Comparison of ENCODE assay signal across 2 cellular contexts in genomic region chr17:49971848-49972485, GRCh38.
TF ChIP-seq lines count a peak whose summit lies in the region.

No MANE protein-coding gene starts in this region.

TF ChIP-seq in GM23338, 12 proteins besides CTCF, POLR2A, EP300 and RAD21:
- TF ChIP-seq ZNF462 (CRISPR knock-in tag; IDR thresholded peaks at IDR 0.05), result no peak
- TF ChIP-seq EZH2phosphoT487 (IDR thresholded peaks at IDR 0.05; ENCODE audit: unreplicated experiment), result peak; percentile 49
- no peak for TF ChIP-seq NANOG (IDR thresholded peaks at IDR 0.05; ENCODE audit: borderline replicate concordance)
- TF ChIP-seq EZH2 (IDR thresholded peaks at IDR 0.05; ENCODE audit: low read depth, unreplicated experiment), result peak; percentile 49
TF ChIP-seq in GM23338: peak in this region for 2.

TF ChIP-seq in K562, 482 proteins besides CTCF, POLR2A, EP300 and RAD21:
- TF ChIP-seq CGGBP1 (CRISPR knock-in tag; IDR thresholded peaks at IDR 0.05) (no peak), ZBTB7A (IDR thresholded peaks at IDR 0.05; ENCODE audit: borderline replicate concordance, control insufficient read depth, low read depth, low read length) (0 out of 2 replicates have a peak, but pooled peaks have one; percentile 9), CBFA2T3 (IDR thresholded peaks at IDR 0.05) (0 out of 2 replicates have a peak, but pooled peaks have one; percentile 17), BHLHE40 (IDR thresholded peaks at IDR 0.05; ENCODE audit: low read length) (peak; percentile 75), ESRRB (CRISPR knock-in tag; IDR thresholded peaks at IDR 0.05; ENCODE audit: borderline replicate concordance) (no peak), POLR2B (IDR thresholded peaks at IDR 0.05; ENCODE audit: low read depth, partially characterized antibody) (no peak), MEF2A (IDR thresholded peaks at IDR 0.05; ENCODE audit: control insufficient read depth, low read depth, low read length) (no peak), GABPB1 (CRISPR knock-in tag; IDR thresholded peaks at IDR 0.05) (no peak), ZNF354B (CRISPR knock-in tag; IDR thresholded peaks at IDR 0.05) (no peak), MAZ (CRISPR knock-in tag; conservative IDR thresholded peaks at IDR 0.05 in 1 of 2, IDR thresholded peaks at IDR 0.05 in 1 of 2) (0 out of 4 replicates have a peak, but pooled peaks of 1 of the 2 experiments have one; percentile 39), ZNF444 (CRISPR knock-in tag; IDR thresholded peaks at IDR 0.05) (no peak), ZNF561 (CRISPR knock-in tag; conservative IDR thresholded peaks at IDR 0.05) (no peak), CREM (IDR thresholded peaks at IDR 0.05; ENCODE audit: low read depth) (peak; percentile 49), TFAP4 (CRISPR knock-in tag; IDR thresholded peaks at IDR 0.05; ENCODE audit: borderline replicate concordance) (peak; percentile 90), ZFP30 (CRISPR knock-in tag; IDR thresholded peaks at IDR 0.05; ENCODE audit: borderline replicate concordance) (no peak), PRPF4 (IDR thresholded peaks at IDR 0.05; ENCODE audit: insufficient read depth, low read depth, low read length, poor library complexity, severe bottlenecking) (no peak), CHD1 (IDR thresholded peaks at IDR 0.05; ENCODE audit: low read length) (no peak), EGR1 (conservative IDR thresholded peaks at IDR 0.05) (peak; percentile 74), JUN (IDR thresholded peaks at IDR 0.05; ENCODE audit: borderline replicate concordance, low read depth, low read length) (no peak), JUN (CRISPR knock-in tag; IDR thresholded peaks at IDR 0.05; ENCODE audit: borderline replicate concordance) (no peak), RUNX1 (IDR thresholded peaks at IDR 0.05; ENCODE audit: low read depth) (no peak), ZNF253 (CRISPR knock-in tag; conservative IDR thresholded peaks at IDR 0.05) (no peak), FOSL1 (tag; conservative IDR thresholded peaks at IDR 0.05) (no peak), VEZF1 (CRISPR knock-in tag; IDR thresholded peaks at IDR 0.05) (peak; percentile 71), ZBTB33 (CRISPR knock-in tag; IDR thresholded peaks at IDR 0.05) (peak; percentile 28; the same call in 1 of the 2 replicates), KLF16 (IDR thresholded peaks at IDR 0.05) (peak; percentile 24; the same call in 1 of the 2 replicates)
